ENCODE assay signal across 20 cellular contexts in genomic region chr2:1677833-1678165, GRCh38.
"Had no signal": no experiment of that assay in that cellular context is flagged by ENCODE, and none has a peak within 500 bp of the region (broad histone marks: within the 10 kb centered on the region; RNA-seq: fewer than 3 reads in every experiment).

No MANE protein-coding gene starts in this region.

- H3K9me3 Mint-ChIP-seq: activated CD4-positive, alpha-beta T cell treated with anti-CD3 and anti-CD28 coated beads, Interleukin-2, amount 10 ng/mL, durations not matched to agents 7 days and 5 days; activated naive CD4-positive, alpha-beta T cell treated with anti-CD3 and anti-CD28 coated beads, Interleukin-2, amount 50 U/mL, for 72 hours; brain; mesothelial cell of epicardium; natural killer cell had no signal

- H3K4me3 Mint-ChIP-seq: activated CD4-positive, alpha-beta T cell treated with anti-CD3 and anti-CD28 coated beads, Interleukin-2, amount 10 ng/mL, durations not matched to agents 7 days and 5 days; activated CD8-positive, alpha-beta T cell treated with anti-CD3 and anti-CD28 coated beads, Interleukin-2, amount 10 ng/mL, durations not matched to agents 7 days and 5 days; brain; effector memory CD8-positive, alpha-beta T cell; mesothelial cell of epicardium; natural killer cell had no signal

- H3K4me1 Mint-ChIP-seq: activated CD4-positive, alpha-beta T cell treated with anti-CD3 and anti-CD28 coated beads, Interleukin-2, amount 10 ng/mL, durations not matched to agents 7 days and 5 days; brain; mesothelial cell of epicardium; natural killer cell had no signal

- H3K9me3 ChIP-seq: heart right ventricle, prostate gland, SK-N-SH, upper lobe of right lung had no signal

- H3K27me3 Mint-ChIP-seq: brain had no signal

- H3K4me3 ChIP-seq: heart right ventricle, prostate gland, upper lobe of right lung had no signal

- DNase-seq: activated CD4-positive, alpha-beta T cell treated with anti-CD3 and anti-CD28 coated beads, Interleukin-2, amount 10 ng/mL, durations not matched to agents 7 days and 5 days; activated CD4-positive, CD25-positive, alpha-beta regulatory T cell treated with anti-CD3 and anti-CD28 coated beads, Interleukin-2, amount 50 U/mL, for 72 hours; activated CD8-positive, alpha-beta T cell treated with anti-CD3 and anti-CD28 coated beads, Interleukin-2, amount 10 ng/mL, durations not matched to agents 7 days and 5 days; activated T-cell treated with anti-CD3 and anti-CD28 coated beads, Interleukin-2, amount 50 U/mL, for 1 hour; aorta; caudate nucleus; effector memory CD8-positive, alpha-beta T cell; heart right ventricle; kidney; natural killer cell; occipital lobe; SK-N-SH; stimulated activated CD4-positive, alpha-beta T cell treated with anti-CD3 and anti-CD28 coated beads, Interleukin-4, amount 100 ng/mL, for 24 hours; stimulated activated naive CD4-positive, alpha-beta T cell treated with Interleukin-2 at 50 U/mL for 16 hours had no signal

- ATAC-seq: activated CD8-positive, alpha-beta T cell treated with anti-CD3 and anti-CD28 coated beads, Interleukin-2, amount 10 ng/mL, durations not matched to agents 7 days and 5 days; activated naive CD4-positive, alpha-beta T cell treated with anti-CD3 and anti-CD28 coated beads, Interleukin-2, amount 50 U/mL, for 72 hours; effector memory CD8-positive, alpha-beta T cell; heart right ventricle; natural killer cell; upper lobe of right lung had no signal

- H3K36me3 Mint-ChIP-seq: activated naive CD4-positive, alpha-beta T cell treated with anti-CD3 and anti-CD28 coated beads, Interleukin-2, amount 50 U/mL, for 72 hours; natural killer cell had no signal

- H3K27ac Mint-ChIP-seq: activated CD4-positive, alpha-beta T cell treated with anti-CD3 and anti-CD28 coated beads, Interleukin-2, amount 10 ng/mL, durations not matched to agents 7 days and 5 days; activated CD8-positive, alpha-beta T cell treated with anti-CD3 and anti-CD28 coated beads, Interleukin-2, amount 10 ng/mL, durations not matched to agents 7 days and 5 days; activated naive CD4-positive, alpha-beta T cell treated with anti-CD3 and anti-CD28 coated beads, Interleukin-2, amount 50 U/mL, for 72 hours; effector memory CD8-positive, alpha-beta T cell; mesothelial cell of epicardium; natural killer cell had no signal

- H3K27ac ChIP-seq: heart right ventricle, upper lobe of right lung, VCaP had no signal

- H3K27me3 ChIP-seq: upper lobe of right lung had no signal
